In genomic region chr22:31288496-31289235, GRCh38 we compare ENCODE assay signal across 8 cellular contexts. TPM values are rescaled to one million over a fixed set of nuclear protein-coding genes. Genes with fewer than 3 reads are reported as not detected.
DNase-seq lines count a peak whose midpoint lies in the region; ATAC-seq and TF ChIP-seq lines count a peak whose summit lies in the region.

No MANE protein-coding gene starts in this region.

- peaks cover 21 to 38% of the 10 kb centered on the region in 2 donors for H3K36me3 Mint-ChIP-seq in naive B cell

- H3K4me1 Mint-ChIP-seq in naive B cell = peaks cover 59 to 80% (median 80%) of the 10 kb centered on the region in 3 donors

- H3K27me3 ChIP-seq in left ventricle myocardium inferior (ENCODE audit: low read depth) (no peaks in the 10 kb centered on the region), vagina (no peaks in the 10 kb centered on the region)

- ATAC-seq in Right ventricle myocardium superior (ENCODE audit: poor library complexity) = no peak
- ATAC-seq in naive B cell (ENCODE audit: low read depth in 2 of 2) = no peak

- H3K9me3 ChIP-seq in left ventricle myocardium inferior (replicated peaks) = no peaks in the 10 kb centered on the region
- no peaks in the 10 kb centered on the region for H3K9me3 ChIP-seq in vagina

- H3K36me3 ChIP-seq in left ventricle myocardium inferior (peaks cover 57% of the 10 kb centered on the region), vagina (peaks cover 0 to 33% of the 10 kb centered on the region in 2 donors)

- DNase-seq in left ventricle myocardium inferior (no peak), Right ventricle myocardium superior (no peak), amniotic epithelial cell (ENCODE audit: low read depth) (peak; percentile 43), naive B cell (no peak), vagina (ENCODE audit: extremely low spot score in 2 of 2) (peak in 1 of 2 donors; percentile 80), EL (no peak), NCI-H1417 (lab: John Stamatoyannopoulos, UW) (no peak)
- DNase-seq in activated CD4-positive, CD25-positive, alpha-beta regulatory T cell treated with anti-CD3 and anti-CD28 coated beads, Interleukin-2, amount 50 U/mL, for 72 hours = no peak

- TF ChIP-seq POLR2A in vagina (IDR thresholded peaks at IDR 0.05) = no peak

- peak overlapping the region; percentile 90 to 99 (median 98) for H3K4me3 Mint-ChIP-seq in naive B cell

- peak overlapping the region; percentile 98 for H3K27ac ChIP-seq in left ventricle myocardium inferior (replicated peaks)
- peak overlapping the region; percentile 97 for H3K27ac ChIP-seq in vagina

- H3K4me1 ChIP-seq in left ventricle myocardium inferior (peaks cover 90% of the 10 kb centered on the region), vagina (peaks cover 46% of the 10 kb centered on the region)

- H3K27ac Mint-ChIP-seq in naive B cell = peak overlapping the region; percentile 100

- H3K27me3 Mint-ChIP-seq in naive B cell = no peaks in the 10 kb centered on the region

- no peak for TF ChIP-seq CTCF in left ventricle myocardium inferior (IDR thresholded peaks at IDR 0.05; ENCODE audit: borderline replicate concordance)
- TF ChIP-seq CTCF in vagina (IDR thresholded peaks at IDR 0.05) = no peak

- intact Hi-C loops in left ventricle myocardium inferior (cut with micrococcal nuclease) = no loop called here
- intact Hi-C loops in Right ventricle myocardium superior (cut with DNase I) = no loop called here
- intact Hi-C loops in vagina (cut with DNase I) = no loop called here

- H3K4me3 ChIP-seq in left ventricle myocardium inferior (peak overlapping the region; percentile 85), vagina (peak overlapping the region in 1 of 2 donors; percentile 69)

- H3K9me3 Mint-ChIP-seq in naive B cell = no peaks in the 10 kb centered on the region

RNA-seq across cellular contexts. Expression of gene PIK3IP1, which starts 3.6 kb away (rescaled TPM):
- total RNA-seq in left ventricle myocardium inferior (11.1 TPM), Right ventricle myocardium superior (10.4 TPM), vagina (32.4 TPM)
- polyA plus RNA-seq in naive B cell (ENCODE audit: low read depth in 6 of 6) = 100 to 1,000 TPM; 107 to 235 (median 181) TPM

RNA-seq across cellular contexts. Expression of gene PATZ1, which starts 57.5 kb away (rescaled TPM):
- total RNA-seq in left ventricle myocardium inferior (13.2 TPM), Right ventricle myocardium superior (9.9 TPM), vagina (18.4 TPM)
- 10 to 100 TPM; 13.3 to 24.9 (median 15.1) TPM for polyA plus RNA-seq in naive B cell (ENCODE audit: low read depth in 6 of 6)
